14 cellular contexts compared by ENCODE assay signal in the genomic region with DNA sequence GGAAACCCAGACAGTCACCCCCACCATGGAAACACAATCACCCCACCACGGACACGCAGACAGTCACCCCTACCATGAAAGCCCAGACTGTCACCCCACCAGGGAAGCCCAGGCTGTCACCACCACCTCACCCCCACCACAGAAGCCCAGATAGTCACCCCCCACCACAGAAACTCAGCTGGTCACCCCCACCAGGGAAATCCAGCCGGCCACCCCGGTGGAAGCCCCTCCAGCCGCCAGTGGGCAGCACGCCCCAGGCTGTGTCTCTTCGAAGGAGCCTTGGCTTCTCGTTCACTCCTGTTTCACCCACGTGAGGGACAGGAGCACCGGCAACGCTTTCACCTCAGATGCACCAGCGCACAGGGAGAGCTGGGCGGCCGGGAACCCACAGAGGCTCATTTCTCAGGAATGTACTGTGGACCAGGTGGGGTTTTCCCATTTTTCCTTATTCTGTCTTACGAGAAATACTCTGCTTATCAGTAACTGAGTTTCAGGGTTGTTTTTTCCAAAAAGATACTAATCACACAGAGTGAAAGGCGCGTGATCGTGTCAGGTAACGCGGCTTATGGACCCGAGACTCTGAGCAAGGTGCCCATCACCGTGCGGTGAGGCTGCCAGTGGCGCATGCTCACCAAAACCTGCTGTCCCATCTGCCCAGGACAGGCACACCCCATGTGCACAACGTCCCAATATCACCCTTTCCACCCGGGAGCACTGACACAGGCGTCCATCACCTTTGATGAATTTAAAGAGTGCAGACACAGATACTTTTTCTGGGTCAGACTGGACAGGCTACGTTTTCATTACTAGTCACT. TPM values are rescaled to one million over a fixed set of nuclear protein-coding genes. Genes with fewer than 3 reads are reported as not detected.
A peak's percentile ranks its signal among the peaks of the same experiment; 100 is the strongest.
DNase-seq lines count a peak whose midpoint lies in the region; ATAC-seq and TF ChIP-seq lines count a peak whose summit lies in the region.
"Had no signal": no experiment of that assay in that cellular context is flagged by ENCODE, and none has a peak within 500 bp of the region (broad histone marks: within the 10 kb centered on the region; RNA-seq: fewer than 3 reads in every experiment).

No MANE protein-coding gene starts in this region.

- H3K27ac ChIP-seq in transverse colon (no peak overlapping the region), esophagus squamous epithelium (no peak overlapping the region)
- H3K27ac ChIP-seq: lower lobe of right lung, testis had no signal

- TF ChIP-seq EP300 in transverse colon (IDR thresholded peaks at IDR 0.05; ENCODE audit: low read depth) = no peak

- peak; percentile 35 to 46 for ATAC-seq in activated T-cell treated with anti-CD3 and anti-CD28 coated beads, Interleukin-2, amount 50 U/mL, for 4 hours
- no peak for ATAC-seq in T-helper 17 cell
- ATAC-seq: lower lobe of right lung, sciatic nerve had no signal

- 90 to 92% methylated on average over 7 to 26 of the region's 28 CpGs for WGBS in transverse colon (ENCODE audit: low coverage in 1 of 2), 2 donors
- WGBS in esophagus squamous epithelium, 2 donors = 91 to 94% methylated on average over 18 of the region's 28 CpGs

- H3K27me3 ChIP-seq in transverse colon (no peaks in the 10 kb centered on the region), esophagus squamous epithelium (no peaks in the 10 kb centered on the region)
- H3K27me3 ChIP-seq: testis had no signal

- peaks cover 40% of the 10 kb centered on the region for H3K36me3 Mint-ChIP-seq in activated T-cell treated with anti-CD3 and anti-CD28 coated beads, Interleukin-2, amount 50 U/mL, for 4 hours (ENCODE audit: insufficient read depth)
- H3K36me3 Mint-ChIP-seq in T-helper 17 cell (ENCODE audit: low read depth) (peaks cover 6% of the 10 kb centered on the region), glutamatergic neuron (ENCODE audit: unreplicated experiment) (peaks cover 10% of the 10 kb centered on the region)

- H3K9me3 ChIP-seq in T-helper 17 cell (ENCODE audit: control insufficient read depth, low read length, poor library complexity, severe bottlenecking) (no peaks in the 10 kb centered on the region), transverse colon (no peaks in the 10 kb centered on the region), esophagus squamous epithelium (peaks cover 0 to 3% (median 0%) of the 10 kb centered on the region in 3 donors)
- H3K9me3 ChIP-seq: lower lobe of right lung, testis had no signal

- in situ Hi-C loops in transverse colon (cut with MboI; ENCODE audit: low pct_ligation_motif_present in 1 of 4, low pct_unique_long_range_greater_than_20kb in 1 of 4, low sequenced_read_pairs in 3 of 4) = loop anchor here in 2 of 4 donors (25.0 kb wide), 1 partner anchor 134 kb away; no protein-coding TSS in a partner anchor

- H3K4me3 Mint-ChIP-seq in activated T-cell treated with anti-CD3 and anti-CD28 coated beads, Interleukin-2, amount 50 U/mL, for 4 hours = no peak overlapping the region
- no peak overlapping the region for H3K4me3 Mint-ChIP-seq in T-helper 17 cell
- H3K4me3 Mint-ChIP-seq in glutamatergic neuron (ENCODE audit: unreplicated experiment) = peak overlapping the region; percentile 59

- H3K4me1 ChIP-seq in transverse colon = no peaks in the 10 kb centered on the region
- no peaks in the 10 kb centered on the region for H3K4me1 ChIP-seq in esophagus squamous epithelium
- H3K4me1 ChIP-seq: lower lobe of right lung, testis had no signal

- H3K27ac Mint-ChIP-seq in T-helper 17 cell (peak overlapping the region; percentile 34), glutamatergic neuron (ENCODE audit: unreplicated experiment) (peak overlapping the region; percentile 99)

- peaks cover 28% of the 10 kb centered on the region for H3K4me1 Mint-ChIP-seq in activated T-cell treated with anti-CD3 and anti-CD28 coated beads, Interleukin-2, amount 50 U/mL, for 4 hours (ENCODE audit: low read depth)
- H3K4me1 Mint-ChIP-seq in T-helper 17 cell (peaks cover 12% of the 10 kb centered on the region), glutamatergic neuron (ENCODE audit: low read depth, unreplicated experiment) (peaks cover 20% of the 10 kb centered on the region)

- no peak overlapping the region for H3K4me3 ChIP-seq in transverse colon
- no peak overlapping the region for H3K4me3 ChIP-seq in esophagus squamous epithelium
- H3K4me3 ChIP-seq: lower lobe of right lung, testis had no signal

- intact Hi-C loops in transverse colon (cut with DNase I; ENCODE audit: low total_unique reads) (no loop called here), esophagus squamous epithelium (cut with DNase I) (no loop called here)

- H3K27me3 Mint-ChIP-seq in activated T-cell treated with anti-CD3 and anti-CD28 coated beads, Interleukin-2, amount 50 U/mL, for 4 hours (ENCODE audit: low read depth) = no peaks in the 10 kb centered on the region
- no peaks in the 10 kb centered on the region for H3K27me3 Mint-ChIP-seq in T-helper 17 cell
- H3K27me3 Mint-ChIP-seq in glutamatergic neuron (ENCODE audit: unreplicated experiment) = peaks cover 14% of the 10 kb centered on the region

- TF ChIP-seq CTCF in glutamatergic neuron (IDR thresholded peaks at IDR 0.05; ENCODE audit: partially characterized antibody, unreplicated experiment) = no peak
- no peak for TF ChIP-seq CTCF in transverse colon (IDR thresholded peaks at IDR 0.05)
- no peak for TF ChIP-seq CTCF in esophagus squamous epithelium (IDR thresholded peaks at IDR 0.05)

- DNase-seq in activated T-cell treated with anti-CD3 and anti-CD28 coated beads, Interleukin-2, amount 50 U/mL, for 4 hours = no peak
- DNase-seq in activated T-cell treated with anti-CD3 and anti-CD28 coated beads, Interleukin-2, amount 50 U/mL, for 48 hours = no peak
- DNase-seq in T-helper 17 cell (no peak), glutamatergic neuron (no peak), transverse colon (no peak), esophagus squamous epithelium (lab: John Stamatoyannopoulos, UW) (no peak), NCI-H2081 treated with DMSO at 0.1 percent for 48 hours (lab: John Stamatoyannopoulos, UW) (no peak)
- peak; percentile 55 for DNase-seq in stimulated activated CD8-positive, alpha-beta memory T cell treated with anti-CD3 and anti-CD28 coated beads, Interleukin-4, amount 100 ng/mL, for 48 hours
- DNase-seq: ACHN, lower lobe of right lung, NCI-H2081, T-helper 9 cell, testis had no signal

- H3K9me3 Mint-ChIP-seq in activated T-cell treated with anti-CD3 and anti-CD28 coated beads, Interleukin-2, amount 50 U/mL, for 4 hours = no peaks in the 10 kb centered on the region
- H3K9me3 Mint-ChIP-seq in glutamatergic neuron (ENCODE audit: unreplicated experiment) = peaks cover 16% of the 10 kb centered on the region

- H3K36me3 ChIP-seq in transverse colon (peaks cover 0 to 22% (median 6%) of the 10 kb centered on the region in 4 donors), esophagus squamous epithelium (peaks cover 0 to 80% (median 22%) of the 10 kb centered on the region in 3 donors)

- TF ChIP-seq POLR2A in transverse colon (IDR thresholded peaks at IDR 0.05) (no peak), esophagus squamous epithelium (IDR thresholded peaks at IDR 0.05) (no peak)

RNA-seq across cellular contexts. Expression of gene CARS2, which starts 28.0 kb away (rescaled TPM):
- 10 to 100 TPM; 72.6 to 97.4 (median 80.3) TPM for total RNA-seq in activated T-cell treated with anti-CD3 and anti-CD28 coated beads, Interleukin-2, amount 50 U/mL, for 4 hours
- total RNA-seq in T-helper 17 cell (10 to 100 TPM; 57.7 to 74.6 TPM), glutamatergic neuron (ENCODE audit: unreplicated experiment) (102 TPM), transverse colon (100 to 1,000 TPM in 1 of 4 donors, 10 to 100 TPM in 3; 35.2 to 152 (median 56.2) TPM), esophagus squamous epithelium (10 to 100 TPM; 24.9 to 54.9 (median 33.5) TPM)

RNA-seq across cellular contexts. Expression of gene ING1, which starts 35.6 kb away (rescaled TPM):
- 10 to 100 TPM; 16.9 to 17.7 (median 17.5) TPM for total RNA-seq in activated T-cell treated with anti-CD3 and anti-CD28 coated beads, Interleukin-2, amount 50 U/mL, for 4 hours
- total RNA-seq in T-helper 17 cell (10 to 100 TPM; 15.2 to 15.3 TPM), glutamatergic neuron (ENCODE audit: unreplicated experiment) (19.1 TPM), transverse colon (10 to 100 TPM; 14.9 to 35.5 (median 25.8) TPM), esophagus squamous epithelium (10 to 100 TPM in 2 of 4 donors, 1 to 10 TPM in 2; 6.3 to 15.4 (median 8.7) TPM)
